ENCODE assay signal across 1 cellular context in the genomic region with DNA sequence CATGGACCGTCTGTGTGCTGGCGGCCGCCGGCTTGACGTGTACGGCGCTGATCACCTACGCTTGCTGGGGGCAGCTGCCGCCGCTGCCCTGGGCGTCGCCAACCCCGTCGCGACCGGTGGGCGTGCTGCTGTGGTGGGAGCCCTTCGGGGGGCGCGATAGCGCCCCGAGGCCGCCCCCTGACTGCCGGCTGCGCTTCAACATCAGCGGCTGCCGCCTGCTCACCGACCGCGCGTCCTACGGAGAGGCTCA.
TF ChIP-seq lines count a peak whose summit lies in the region.

No MANE protein-coding gene starts in this region.

TF ChIP-seq in H1, 55 proteins besides CTCF, POLR2A, EP300 and RAD21:
- TF ChIP-seq HDAC6 (IDR thresholded peaks at IDR 0.05; ENCODE audit: low read depth, low read length) (no peak), KDM4A (IDR thresholded peaks at IDR 0.05; ENCODE audit: low read depth, low read length, severe bottlenecking) (peak; percentile 91), SIRT6 (IDR thresholded peaks at IDR 0.05; ENCODE audit: low read length) (no peak), BCL11A (IDR thresholded peaks at IDR 0.05; ENCODE audit: low read depth in 2 of 2, low read length in 2 of 2) (no peak), SUZ12 (IDR thresholded peaks at IDR 0.05; ENCODE audit: low read length) (peak; percentile 18; the same call in 1 of the 2 replicates), TAF7 (optimal IDR thresholded peaks at IDR 0.05; ENCODE audit: borderline replicate concordance, low read depth, low read length) (no peak), SP4 (IDR thresholded peaks at IDR 0.05; ENCODE audit: low read length) (no peak)
TF ChIP-seq in H1: peak in this region for 2.
